27 cellular contexts compared by ENCODE assay signal in the genomic region with DNA sequence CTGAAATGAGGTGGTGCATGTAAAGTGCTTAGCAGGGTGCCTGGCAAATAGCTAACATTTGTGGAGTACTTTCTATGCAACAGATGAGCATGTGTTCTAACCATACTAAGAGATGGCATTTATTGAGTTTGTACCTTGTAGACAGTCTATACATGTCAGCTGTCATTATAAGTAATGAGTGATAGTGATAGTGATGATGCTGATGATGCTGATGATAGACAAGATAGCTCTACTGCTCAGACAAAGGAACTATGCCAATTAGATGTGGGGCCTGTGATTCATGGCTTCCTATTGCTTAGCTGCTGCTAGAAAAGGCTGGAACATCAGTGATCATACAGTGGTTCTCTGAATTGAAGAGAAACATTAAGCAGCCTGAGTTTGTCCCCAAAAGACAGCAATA.
"Had no signal": no experiment of that assay in that cellular context is flagged by ENCODE, and none has a peak within 500 bp of the region (broad histone marks: within the 10 kb centered on the region; RNA-seq: fewer than 3 reads in every experiment).

No MANE protein-coding gene starts in this region.

- H3K36me3 ChIP-seq: breast epithelium, Peyer's patch, SJSA1 had no signal

- H3K9me3 ChIP-seq: body of pancreas, breast epithelium, Peyer's patch, SJSA1, SK-N-SH had no signal

- H3K4me2 ChIP-seq: KMS-11, SK-N-SH had no signal

- H3K4me3 Mint-ChIP-seq: activated CD4-positive, alpha-beta memory T cell treated with anti-CD3 and anti-CD28 coated beads for 36 hours; activated CD4-positive, alpha-beta T cell treated with anti-CD3 and anti-CD28 coated beads, Interleukin-2, amount 10 ng/mL, durations not matched to agents 7 days and 5 days; activated naive CD4-positive, alpha-beta T cell treated with anti-CD3 and anti-CD28 coated beads, Interleukin-2, amount 10 ng/mL, durations not matched to agents 7 days and 5 days; activated naive CD8-positive, alpha-beta T cell; activated T-cell treated with anti-CD3 and anti-CD28 coated beads, Interleukin-2, amount 50 U/mL, for 4 hours; T-helper 1 cell treated with Interleukin-12 subunit alpha and Interleukin-12 subunit beta and Interleukin-4 antibody, amounts not matched to agents 30 μg/mL and 1 μg/mL, for 36 hours; T-helper 2 cell treated with Interferon-gamma antibody and Interleukin-4, amounts not matched to agents 5 μg/mL and 100 μg/mL, for 36 hours had no signal

- ATAC-seq: body of pancreas, PC-3 had no signal

- H3K27me3 Mint-ChIP-seq: activated CD4-positive, alpha-beta memory T cell treated with anti-CD3 and anti-CD28 coated beads for 36 hours; activated CD4-positive, alpha-beta T cell treated with anti-CD3 and anti-CD28 coated beads, Interleukin-2, amount 10 ng/mL, durations not matched to agents 7 days and 5 days had no signal

- H3K36me3 Mint-ChIP-seq: activated CD4-positive, alpha-beta memory T cell treated with anti-CD3 and anti-CD28 coated beads for 36 hours; activated naive CD4-positive, alpha-beta T cell treated with anti-CD3 and anti-CD28 coated beads, Interleukin-2, amount 10 ng/mL, durations not matched to agents 7 days and 5 days; activated naive CD8-positive, alpha-beta T cell had no signal

- H3K27ac Mint-ChIP-seq: activated CD4-positive, alpha-beta memory T cell treated with anti-CD3 and anti-CD28 coated beads for 36 hours; activated CD4-positive, alpha-beta T cell treated with anti-CD3 and anti-CD28 coated beads, Interleukin-2, amount 10 ng/mL, durations not matched to agents 7 days and 5 days; activated naive CD4-positive, alpha-beta T cell treated with anti-CD3 and anti-CD28 coated beads, Interleukin-2, amount 10 ng/mL, durations not matched to agents 7 days and 5 days; activated naive CD8-positive, alpha-beta T cell; T-helper 1 cell treated with Interleukin-12 subunit alpha and Interleukin-12 subunit beta and Interleukin-4 antibody, amounts not matched to agents 30 μg/mL and 1 μg/mL, for 36 hours; T-helper 2 cell treated with Interferon-gamma antibody and Interleukin-4, amounts not matched to agents 5 μg/mL and 100 μg/mL, for 36 hours had no signal

- H3K9me3 Mint-ChIP-seq: activated CD4-positive, alpha-beta memory T cell treated with anti-CD3 and anti-CD28 coated beads for 36 hours; activated naive CD4-positive, alpha-beta T cell treated with anti-CD3 and anti-CD28 coated beads, Interleukin-2, amount 10 ng/mL, durations not matched to agents 7 days and 5 days; activated T-cell treated with anti-CD3 and anti-CD28 coated beads, Interleukin-2, amount 50 U/mL, for 4 hours; T-helper 1 cell treated with Interleukin-12 subunit alpha and Interleukin-12 subunit beta and Interleukin-4 antibody, amounts not matched to agents 30 μg/mL and 1 μg/mL, for 36 hours; T-helper 2 cell treated with Interferon-gamma antibody and Interleukin-4, amounts not matched to agents 5 μg/mL and 100 μg/mL, for 36 hours had no signal

- H3K9me2 ChIP-seq: SK-N-SH had no signal

- H3K27me3 ChIP-seq: body of pancreas, breast epithelium, Peyer's patch, SJSA1 had no signal

- H3K4me3 ChIP-seq: body of pancreas, breast epithelium, Peyer's patch, SJSA1 had no signal

- H3K9ac ChIP-seq: KMS-11, SK-N-SH had no signal

- H3K4me1 ChIP-seq: body of pancreas, breast epithelium, Peyer's patch, SJSA1 had no signal

- DNase-seq: activated CD4-positive, alpha-beta memory T cell treated with anti-CD3 and anti-CD28 coated beads for 36 hours; activated CD4-positive, alpha-beta T cell treated with anti-CD3 and anti-CD28 coated beads, Interleukin-2, amount 10 ng/mL, durations not matched to agents 7 days and 5 days; activated effector memory CD4-positive, alpha-beta T cell treated with Interleukin-2 at 50 U/mL for 16 hours; activated naive CD4-positive, alpha-beta T cell treated with anti-CD3 and anti-CD28 coated beads, Interleukin-2, amount 10 ng/mL, durations not matched to agents 7 days and 5 days; activated T-cell treated with anti-CD3 and anti-CD28 coated beads, Interleukin-2, amount 50 U/mL, for 4 hours; amygdala; body of pancreas; cortex of kidney; NCI-H1092 treated with DMSO at 0.1 percent for 48 hours; NCI-H146; NCI-H187; NCI-H2029 treated with DMSO at 0.1 percent for 48 hours; NCI-H226; NCI-H510A; NCI-H526; NCI-H82; PC-3; Peyer's patch; RPMI8226; SHP77 treated with DMSO at 0.1 percent for 48 hours; SK-N-SH had no signal

- H3K27ac ChIP-seq: body of pancreas, breast epithelium, KMS-11, Peyer's patch, SJSA1 had no signal

- H3K4me1 Mint-ChIP-seq: activated CD4-positive, alpha-beta T cell treated with anti-CD3 and anti-CD28 coated beads, Interleukin-2, amount 10 ng/mL, durations not matched to agents 7 days and 5 days; activated naive CD4-positive, alpha-beta T cell treated with anti-CD3 and anti-CD28 coated beads, Interleukin-2, amount 10 ng/mL, durations not matched to agents 7 days and 5 days had no signal
